ENCODE assay signal across 13 cellular contexts in the genomic region with DNA sequence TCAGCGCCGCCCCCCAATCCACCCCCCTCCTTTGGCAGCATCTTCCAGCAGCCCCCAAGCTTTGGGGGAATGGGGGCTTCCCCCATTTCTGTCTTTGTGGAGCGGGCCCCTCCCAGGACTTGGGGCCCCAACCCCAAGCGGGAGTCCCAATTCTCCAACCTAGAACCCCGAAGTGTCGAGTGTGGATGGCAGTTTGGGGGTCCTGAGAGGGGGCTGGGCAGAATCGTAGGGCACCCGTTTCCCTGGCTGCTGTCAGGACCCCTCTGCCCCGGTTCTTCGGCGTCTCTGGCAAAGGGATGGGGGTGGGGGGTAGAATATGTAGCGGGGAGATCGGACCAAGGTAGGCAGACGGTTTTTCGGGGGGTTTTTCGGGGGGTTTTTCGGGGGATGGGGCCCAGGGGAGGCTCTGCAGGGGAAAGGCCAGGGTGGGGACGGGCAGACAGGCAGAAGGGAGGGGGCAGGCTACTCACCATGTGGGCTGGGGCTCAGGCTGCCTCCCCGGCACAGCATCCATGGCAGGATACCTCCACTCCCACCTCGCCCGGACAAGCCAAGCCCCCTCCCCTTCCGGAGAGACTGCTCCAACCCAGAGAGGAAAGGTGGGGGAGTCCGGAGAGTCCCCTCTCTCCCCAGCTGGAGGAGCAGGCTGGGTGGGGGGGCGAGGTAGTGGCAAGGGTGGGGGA. TPM values are rescaled to one million over a fixed set of nuclear protein-coding genes. Genes with fewer than 3 reads are reported as not detected.
DNase-seq lines count a peak whose midpoint lies in the region; ATAC-seq and TF ChIP-seq lines count a peak whose summit lies in the region.
"Had no signal": no experiment of that assay in that cellular context is flagged by ENCODE, and none has a peak within 500 bp of the region (broad histone marks: within the 10 kb centered on the region; RNA-seq: fewer than 3 reads in every experiment).

No MANE protein-coding gene starts in this region.

- DNase-seq in NCI-H82 (lab: John Stamatoyannopoulos, UW), result peak; percentile 46
- DNase-seq in NCI-H82 treated with DMSO at 0.1 percent for 48 hours (lab: John Stamatoyannopoulos, UW; ENCODE audit: unreplicated experiment), result no peak
- DNase-seq in iPS DF 6.9 (ENCODE audit: low read depth, low spot score), result no peak
- no peak for DNase-seq in smooth muscle cell (lab: John Stamatoyannopoulos, UW; ENCODE audit: unreplicated experiment)
- no peak for DNase-seq in LoVo (ENCODE audit: low spot score)
- no peak for DNase-seq in activated effector memory CD4-positive, alpha-beta T cell treated with Interleukin-2 at 50 U/mL for 16 hours
- DNase-seq: NCI-H526 treated with DMSO at 0.1 percent for 48 hours; SIG-M5; stimulated activated CD4-positive, alpha-beta T cell treated with anti-CD3 and anti-CD28 coated beads, Interleukin-4, amount 100 ng/mL, for 24 hours had no signal

- H3K9ac ChIP-seq in OCI-LY3 (ENCODE audit: low read length), result peak overlapping the region; percentile 68
- no peak overlapping the region for H3K9ac ChIP-seq in smooth muscle cell (ENCODE audit: low read depth)

- H3K27ac ChIP-seq in OCI-LY3 (ENCODE audit: low read length) (no peak overlapping the region), iPS DF 6.9 (ENCODE audit: low read length) (no peak overlapping the region), smooth muscle cell (ENCODE audit: low read depth) (no peak overlapping the region)

- H3K79me2 ChIP-seq in OCI-LY3 (ENCODE audit: low read length) (no peaks in the 10 kb centered on the region), smooth muscle cell (ENCODE audit: low read depth) (no peaks in the 10 kb centered on the region)

- H3K4me2 ChIP-seq in OCI-LY3 (ENCODE audit: low read length), result peak overlapping the region; percentile 87
- H3K4me2 ChIP-seq in smooth muscle cell, result peak overlapping the region; percentile 74

- H3K4me3 ChIP-seq in OCI-LY3 (ENCODE audit: low read length) (peak overlapping the region; percentile 89), iPS DF 6.9 (ENCODE audit: low read length) (peak overlapping the region; percentile 41; the same call in 1 of the 2 replicates), smooth muscle cell (no peak overlapping the region)

- H3K4me1 ChIP-seq in OCI-LY3 (ENCODE audit: low read length) (peaks cover 15% of the 10 kb centered on the region; the same call in 1 of the 2 replicates), iPS DF 6.9 (ENCODE audit: control insufficient read depth, insufficient read depth, low read length) (peaks cover 3% of the 10 kb centered on the region; the same call in 1 of the 2 replicates), smooth muscle cell (ENCODE audit: low read depth) (no peaks in the 10 kb centered on the region)

- H2AFZ ChIP-seq in OCI-LY3 (ENCODE audit: low read depth, low read length) (peak overlapping the region; percentile 86), smooth muscle cell (ENCODE audit: low read depth) (no peak overlapping the region)

- TF ChIP-seq CTCF in OCI-LY3 (IDR thresholded peaks at IDR 0.05; ENCODE audit: low read depth, low read length) (no peak), smooth muscle cell (IDR thresholded peaks at IDR 0.05; ENCODE audit: borderline replicate concordance, insufficient read depth, poor library complexity, severe bottlenecking) (no peak)

- H3K27me3 ChIP-seq in OCI-LY3 (ENCODE audit: low read depth, low read length) (no peaks in the 10 kb centered on the region), iPS DF 6.9 (ENCODE audit: control insufficient read depth, insufficient read depth, low read length) (peaks cover 8% of the 10 kb centered on the region), smooth muscle cell (ENCODE audit: low read depth) (peaks cover 61% of the 10 kb centered on the region)

- no peaks in the 10 kb centered on the region for H3F3A ChIP-seq in smooth muscle cell (ENCODE audit: low read depth)

- H3K36me3 ChIP-seq in OCI-LY3 (replicated peaks; ENCODE audit: low read depth, low read length) (no peaks in the 10 kb centered on the region), iPS DF 6.9 (ENCODE audit: control insufficient read depth, insufficient read depth, low read length) (no peaks in the 10 kb centered on the region), smooth muscle cell (ENCODE audit: low read depth) (no peaks in the 10 kb centered on the region)

- H3K9me3 ChIP-seq in OCI-LY3 (ENCODE audit: insufficient read depth, low read length) (no peaks in the 10 kb centered on the region), iPS DF 6.9 (ENCODE audit: control insufficient read depth, insufficient read depth, low read length) (no peaks in the 10 kb centered on the region), smooth muscle cell (replicated peaks; ENCODE audit: low read depth) (no peaks in the 10 kb centered on the region)

- no CpG with 5 or more reads among the region's 24 CpGs for WGBS in iPS DF 6.9 (ENCODE audit: insufficient coverage, insufficient read length)
- WGBS in smooth muscle cell (ENCODE audit: low lambda C conversion rate), result 3% methylated on average over 10 of the region's 24 CpGs

- H4K20me1 ChIP-seq in OCI-LY3 (ENCODE audit: insufficient read depth, low read length) (no peaks in the 10 kb centered on the region), smooth muscle cell (ENCODE audit: low read depth) (no peaks in the 10 kb centered on the region)

- ATAC-seq in esophagus mucosa, result no peak

RNA-seq across cellular contexts. Expression of gene JPH4, which starts 0.7 kb away (rescaled TPM):
- total RNA-seq in smooth muscle cell (0.54 and 2.4 TPM in 2 replicates), esophagus mucosa (0.04 TPM)
- not detected in 2 replicates for polyA plus RNA-seq in smooth muscle cell
- total RNA-seq: bronchial epithelial cell had no signal

RNA-seq across cellular contexts. Expression of gene AP1G2, which starts 10.3 kb away (rescaled TPM):
- 45.4 and 59.3 TPM in 2 replicates for total RNA-seq in smooth muscle cell
- 62.4 and 109 TPM in 2 replicates for polyA plus RNA-seq in smooth muscle cell
- 81.3 TPM for total RNA-seq in esophagus mucosa

RNA-seq across cellular contexts. Expression of gene THTPA, which starts 21.8 kb away (rescaled TPM):
- 5.7 and 10.2 TPM in 2 replicates for total RNA-seq in smooth muscle cell
- polyA plus RNA-seq in smooth muscle cell, result 6.1 and 7.3 TPM in 2 replicates
- 7.6 TPM for total RNA-seq in esophagus mucosa

RNA-seq across cellular contexts. Expression of gene ZFHX2, which starts 26.3 kb away (rescaled TPM):
- 0.13 and 0.27 TPM in 2 replicates for total RNA-seq in smooth muscle cell
- 1.4 and 1.6 TPM in 2 replicates for polyA plus RNA-seq in smooth muscle cell
- total RNA-seq in esophagus mucosa, result 0.44 TPM

RNA-seq across cellular contexts. Expression of gene DHRS2, which starts 58.3 kb away (rescaled TPM):
- total RNA-seq in smooth muscle cell, result 0.36 and 3.7 TPM in 2 replicates
- polyA plus RNA-seq in smooth muscle cell, result 1.4 and 3.9 TPM in 2 replicates
- total RNA-seq in esophagus mucosa, result not detected
- total RNA-seq: bronchial epithelial cell, subcutaneous adipose tissue had no signal
